ENCODE assay signal across 26 cellular contexts in the genomic region with DNA sequence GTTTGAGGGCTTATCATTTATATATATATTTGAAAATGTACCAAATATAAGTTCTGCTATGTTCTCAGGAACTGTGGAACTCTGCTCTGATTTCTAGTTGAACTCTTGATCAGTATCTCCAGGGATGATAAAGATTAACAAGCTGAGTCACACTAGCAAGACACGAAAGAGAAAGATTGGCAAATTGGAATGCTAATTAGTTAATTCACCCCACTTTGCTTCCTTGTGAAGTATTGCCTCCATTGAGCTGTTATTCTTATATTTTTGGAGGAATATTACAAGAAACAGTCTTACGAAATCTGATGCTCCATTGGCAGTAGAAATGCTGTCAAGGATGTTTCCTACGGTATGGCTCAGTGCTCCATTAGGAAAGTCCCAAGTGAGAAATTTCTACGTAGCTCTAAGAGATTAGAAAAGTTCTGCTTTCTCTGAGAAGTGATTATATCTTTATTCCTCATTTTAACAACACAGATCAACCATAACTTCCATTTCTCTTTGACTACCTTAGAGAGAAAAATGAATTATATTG.
"Had no signal": no experiment of that assay in that cellular context is flagged by ENCODE, and none has a peak within 500 bp of the region (broad histone marks: within the 10 kb centered on the region; RNA-seq: fewer than 3 reads in every experiment).

No MANE protein-coding gene starts in this region.

- H3K27me3 ChIP-seq: right lobe of liver, upper lobe of left lung, vagina had no signal

- H3K27ac Mint-ChIP-seq: activated CD4-positive, alpha-beta T cell treated with anti-CD3 and anti-CD28 coated beads for 36 hours; activated naive CD4-positive, alpha-beta T cell treated with anti-CD3 and anti-CD28 coated beads, Interleukin-2, amount 50 U/mL, for 72 hours; activated T-cell treated with anti-CD3 and anti-CD28 coated beads, Interleukin-2, amount 50 U/mL, for 72 hours; brain; immature natural killer cell; natural killer cell treated with Interleukin-12 subunit alpha and Interleukin-12 subunit beta and Interleukin-15 and Interleukin-18, amount 100 ng/mL, for 72 hours; stimulated activated memory B cell treated with anti-CD40 and anti-IgM and Interleukin-4, amounts not matched to agents 10 μg/mL and 1 μg/mL and 100 μg/mL, for 72 hours; stimulated activated naive CD8-positive, alpha-beta T cell treated with anti-CD3 and anti-CD28 coated beads, Interleukin-15, amount 100 ng/mL, for 72 hours had no signal

- H3K36me3 Mint-ChIP-seq: stimulated activated memory B cell treated with anti-CD40 and anti-IgM and Interleukin-4, amounts not matched to agents 10 μg/mL and 1 μg/mL and 100 μg/mL, for 72 hours had no signal

- H3K27me3 Mint-ChIP-seq: brain; stimulated activated memory B cell treated with anti-CD40 and anti-IgM and Interleukin-4, amounts not matched to agents 10 μg/mL and 1 μg/mL and 100 μg/mL, for 72 hours; stimulated activated naive CD8-positive, alpha-beta T cell treated with anti-CD3 and anti-CD28 coated beads, Interleukin-15, amount 100 ng/mL, for 72 hours had no signal

- FAIRE-seq: endothelial cell of umbilical vein had no signal

- H3K4me1 ChIP-seq: lower lobe of right lung, right lobe of liver, upper lobe of left lung, vagina had no signal

- H3K4me3 Mint-ChIP-seq: activated CD4-positive, alpha-beta T cell treated with anti-CD3 and anti-CD28 coated beads for 36 hours; activated T-cell treated with anti-CD3 and anti-CD28 coated beads, Interleukin-2, amount 50 U/mL, for 72 hours; brain; immature natural killer cell; natural killer cell treated with Interleukin-12 subunit alpha and Interleukin-12 subunit beta and Interleukin-15 and Interleukin-18, amount 100 ng/mL, for 72 hours; stimulated activated memory B cell treated with anti-CD40 and anti-IgM and Interleukin-4, amounts not matched to agents 10 μg/mL and 1 μg/mL and 100 μg/mL, for 72 hours; stimulated activated naive CD8-positive, alpha-beta T cell treated with anti-CD3 and anti-CD28 coated beads, Interleukin-15, amount 100 ng/mL, for 72 hours had no signal

- H3K36me3 ChIP-seq: lower lobe of right lung, right lobe of liver, upper lobe of left lung, vagina had no signal

- H3K4me1 Mint-ChIP-seq: activated CD4-positive, alpha-beta T cell treated with anti-CD3 and anti-CD28 coated beads for 36 hours; brain; immature natural killer cell; stimulated activated memory B cell treated with anti-CD40 and anti-IgM and Interleukin-4, amounts not matched to agents 10 μg/mL and 1 μg/mL and 100 μg/mL, for 72 hours; stimulated activated naive CD8-positive, alpha-beta T cell treated with anti-CD3 and anti-CD28 coated beads, Interleukin-15, amount 100 ng/mL, for 72 hours had no signal

- DNase-seq: activated CD4-positive, alpha-beta T cell treated with anti-CD3 and anti-CD28 coated beads for 36 hours; activated CD4-positive, CD25-positive, alpha-beta regulatory T cell; activated naive CD4-positive, alpha-beta T cell; activated T-cell treated with anti-CD3 and anti-CD28 coated beads for 4 hours; activated T-cell treated with anti-CD3 and anti-CD28 coated beads, Interleukin-2, amount 50 U/mL, for 72 hours; anterior cingulate cortex; cortex of kidney; head of caudate nucleus; hypothalamus; immature natural killer cell; lower lobe of right lung; mesendoderm; right lobe of liver; stimulated activated CD4-positive, alpha-beta T cell treated with anti-CD3 and anti-CD28 coated beads, Interleukin-12 subunit alpha, Interleukin-12 subunit beta, amount 100 ng/mL, for 4 hours; stimulated activated CD4-positive, alpha-beta T cell treated with anti-CD3 and anti-CD28 coated beads, Interleukin-4, amount 100 ng/mL, for 24 hours; stimulated activated naive CD8-positive, alpha-beta T cell treated with anti-CD3 and anti-CD28 coated beads, Interleukin-15, amount 100 ng/mL, for 72 hours; substantia nigra; upper lobe of left lung had no signal

- H3K27ac ChIP-seq: lower lobe of right lung, right lobe of liver, upper lobe of left lung, vagina had no signal

- H3K9me3 ChIP-seq: right lobe of liver, vagina had no signal

- ATAC-seq: activated CD4-positive, alpha-beta T cell treated with anti-CD3 and anti-CD28 coated beads for 36 hours; activated naive CD4-positive, alpha-beta T cell treated with anti-CD3 and anti-CD28 coated beads, Interleukin-2, amount 50 U/mL, for 72 hours; activated T-cell treated with anti-CD3 and anti-CD28 coated beads, Interleukin-2, amount 50 U/mL, for 72 hours; esophagus mucosa; left lobe of liver; lower lobe of right lung; natural killer cell treated with Interleukin-12 subunit alpha and Interleukin-12 subunit beta and Interleukin-15 and Interleukin-18, amount 100 ng/mL, for 72 hours; right lobe of liver; stimulated activated memory B cell treated with anti-CD40 and anti-IgM and Interleukin-4, amounts not matched to agents 10 μg/mL and 1 μg/mL and 100 μg/mL, for 72 hours; stimulated activated naive CD8-positive, alpha-beta T cell treated with anti-CD3 and anti-CD28 coated beads, Interleukin-15, amount 100 ng/mL, for 72 hours had no signal

- H3K4me3 ChIP-seq: lower lobe of right lung, right lobe of liver, upper lobe of left lung, vagina had no signal
